In the genomic region with DNA sequence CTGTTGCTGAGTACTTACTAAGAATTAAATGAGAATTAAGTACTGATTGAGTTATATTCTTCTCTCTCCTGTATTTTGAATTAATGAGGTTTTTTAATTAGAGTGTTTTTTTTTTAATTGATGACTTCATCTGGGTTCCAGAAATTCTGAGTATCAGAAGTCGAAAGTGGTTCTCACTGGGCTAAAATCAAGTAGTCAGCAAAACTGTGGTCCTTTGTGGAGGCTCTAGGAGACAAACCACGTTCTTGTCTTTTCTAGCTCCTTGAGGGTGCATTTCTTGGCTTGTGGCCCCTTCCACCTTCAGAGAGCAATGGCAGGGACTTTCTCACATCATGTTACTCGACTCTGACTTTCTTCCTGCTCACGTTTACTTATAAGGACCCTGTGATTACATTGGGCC, we compare ENCODE assay signal across 25 cellular contexts. TPM values are rescaled to one million over a fixed set of nuclear protein-coding genes. Genes with fewer than 3 reads are reported as not detected.
DNase-seq lines count a peak whose midpoint lies in the region; ATAC-seq, FAIRE-seq and TF ChIP-seq lines count a peak whose summit lies in the region.
"Had no signal": no experiment of that assay in that cellular context is flagged by ENCODE, and none has a peak within 500 bp of the region (broad histone marks: within the 10 kb centered on the region; RNA-seq: fewer than 3 reads in every experiment).

No MANE protein-coding gene starts in this region.

- H3K27me3 Mint-ChIP-seq in T-helper 17 cell, result no peaks in the 10 kb centered on the region
- H3K27me3 Mint-ChIP-seq: CD4-positive, alpha-beta memory T cell; CD4-positive, CD25-positive, alpha-beta regulatory T cell; CD8-positive, alpha-beta memory T cell had no signal

- TF ChIP-seq RAD21 in HepG2 (CRISPR knock-in tag; IDR thresholded peaks at IDR 0.05) (no peak), K562 (CRISPR knock-in tag; conservative IDR thresholded peaks at IDR 0.05 in 1 of 2, IDR thresholded peaks at IDR 0.05 in 1 of 2) (no peak)

- TF ChIP-seq POLR2A in HepG2 (IDR thresholded peaks at IDR 0.05; ENCODE audit: insufficient read depth in 1 of 2, low read depth in 2 of 2, low read length in 2 of 2) (no peak), right lobe of liver (IDR thresholded peaks at IDR 0.05) (no peak), K562 (conservative IDR thresholded peaks at IDR 0.05) (no peak)

- intact Hi-C loops in HepG2 (cut with micrococcal nuclease; ENCODE audit: unreplicated experiment) (no loop called here), right lobe of liver (cut with DNase I) (no loop called here), K562 (cut with micrococcal nuclease) (no loop called here)

- H3K9me3 ChIP-seq in HepG2 (ENCODE audit: low read length) (no peaks in the 10 kb centered on the region), right lobe of liver (no peaks in the 10 kb centered on the region), T-helper 17 cell (ENCODE audit: control insufficient read depth, low read length, poor library complexity, severe bottlenecking) (no peaks in the 10 kb centered on the region), K562 (replicated peaks; ENCODE audit: control insufficient read depth, insufficient read depth, low read depth, low read length) (no peaks in the 10 kb centered on the region)
- H3K9me3 ChIP-seq: BE2C, BLaER1 had no signal

- H3K4me1 Mint-ChIP-seq in T-helper 17 cell, result peaks cover 11% of the 10 kb centered on the region
- H3K4me1 Mint-ChIP-seq: CD4-positive, alpha-beta memory T cell; CD8-positive, alpha-beta memory T cell had no signal

- CTCF ChIA-PET in HepG2 (lab: Yijun Ruan, JAX; ENCODE audit: low intra/inter-chr PET ratio, low total read pairs) (no interaction called here), K562 (lab: Yijun Ruan, JAX; ENCODE audit: low intra/inter-chr PET ratio) (no interaction called here)

- H3K9ac ChIP-seq in HepG2 (ENCODE audit: insufficient read depth, low read depth, low read length) (no peak overlapping the region), K562 (ENCODE audit: insufficient read depth in 1 of 2, low read depth in 2 of 2, low read length in 2 of 2) (no peak overlapping the region)
- H3K9ac ChIP-seq: BLaER1 had no signal

- 98% methylated on average over 4 of the region's 4 CpGs for WGBS in HepG2 (ENCODE audit: low lambda C conversion rate)
- 81% methylated on average over 4 of the region's 4 CpGs for WGBS in right lobe of liver (ENCODE audit: insufficient coverage, low coverage, low lambda C conversion rate, missing lambda C conversion rate)
- WGBS in K562 (ENCODE audit: insufficient coverage, low coverage, missing lambda C conversion rate), result 94% methylated on average over 3 of the region's 4 CpGs

- H4K20me1 ChIP-seq in HepG2 (ENCODE audit: insufficient read depth, low read length) (no peaks in the 10 kb centered on the region), K562 (replicated peaks; ENCODE audit: control insufficient read depth, insufficient read depth, low read length) (no peaks in the 10 kb centered on the region)
- H4K20me1 ChIP-seq: BLaER1 had no signal

- H3K4me2 ChIP-seq in HepG2 (ENCODE audit: low read depth, low read length) (no peak overlapping the region), K562 (ENCODE audit: insufficient read depth, low read length) (no peak overlapping the region)
- H3K4me2 ChIP-seq: BLaER1 had no signal

- H3K4me3 Mint-ChIP-seq in T-helper 17 cell, result no peak overlapping the region
- H3K4me3 Mint-ChIP-seq: CD14-positive monocyte; CD4-positive, alpha-beta memory T cell; CD4-positive, CD25-positive, alpha-beta regulatory T cell; CD8-positive, alpha-beta memory T cell had no signal

- in situ Hi-C loops in HepG2 (cut with HindIII; ENCODE audit: extremely low pct_ligation_motif_present, low pct_unique_long_range_greater_than_20kb), result no loop called here
- in situ Hi-C loops in K562 (cut with MboI), result no loop called here

- no peak for DNase-seq in HepG2 (ENCODE audit: low spot score)
- no peak for DNase-seq in right lobe of liver
- no peak for DNase-seq in T-helper 17 cell
- DNase-seq in K562 (ENCODE audit: extremely low read depth in 1 of 4, low spot score in 3 of 4), result no peak
- no peak for DNase-seq in stimulated activated CD4-positive, alpha-beta T cell treated with anti-CD3 and anti-CD28 coated beads, Interleukin-4, amount 100 ng/mL, for 4 hours
- DNase-seq: ACHN; BE2C; C1 segment of cervical spinal cord; CD4-positive, alpha-beta memory T cell; CD4-positive, CD25-positive, alpha-beta regulatory T cell; CD8-positive, alpha-beta memory T cell; COR-L47; DMS 273 treated with DMSO at 0.1 percent for 48 hours; DMS153; DMS53; DMS79; DND-41; EL; GDM1 had no signal

- ATAC-seq in HepG2 (no peak), right lobe of liver (no peak), T-helper 17 cell (no peak), K562 (no peak), GM19463 (IDR thresholded peaks at IDR 0.05; ENCODE audit: unreplicated experiment) (no peak)

- TF ChIP-seq CTCF in HepG2 (CRISPR knock-in tag; IDR thresholded peaks at IDR 0.05) (no peak), right lobe of liver (IDR thresholded peaks at IDR 0.05) (no peak), K562 (IDR thresholded peaks at IDR 0.05 in 2 of 3, conservative IDR thresholded peaks at IDR 0.05 in 1 of 3; ENCODE audit: insufficient read depth in 2 of 3, low read depth in 1 of 3, low read length in 3 of 3) (no peak)

- H3K27ac ChIP-seq in HepG2 (ENCODE audit: extremely low read length, insufficient read depth, low read length), result no peak overlapping the region
- no peak overlapping the region for H3K27ac ChIP-seq in right lobe of liver
- H3K27ac ChIP-seq in K562 (ENCODE audit: extremely low read depth, low read depth, low read length), result no peak overlapping the region
- H3K27ac ChIP-seq: 22Rv1, BLaER1 had no signal

- no peak for FAIRE-seq in HepG2 (lab: Jason Lieb, UNC)
- FAIRE-seq in K562 (lab: Jason Lieb, UNC), result no peak
- FAIRE-seq: GM12891, GM19239 had no signal

- no peaks in the 10 kb centered on the region for H3K4me1 ChIP-seq in HepG2 (ENCODE audit: insufficient read depth, low read length)
- H3K4me1 ChIP-seq in right lobe of liver, result no peaks in the 10 kb centered on the region
- H3K4me1 ChIP-seq in K562 (replicated peaks in 1 of 2; ENCODE audit: control insufficient read depth in 2 of 2, insufficient read depth in 2 of 2, low read length in 2 of 2), result no peaks in the 10 kb centered on the region
- H3K4me1 ChIP-seq: BE2C, BLaER1 had no signal

- H3K79me2 ChIP-seq in HepG2 (ENCODE audit: insufficient read depth, low read length) (no peaks in the 10 kb centered on the region), K562 (ENCODE audit: control insufficient read depth, insufficient read depth, low read length) (no peaks in the 10 kb centered on the region)

- no TSS peak for BruUV-seq in HepG2 (replicated peaks; lab: Mats Ljungman, UMichigan)
- BruUV-seq in K562 (replicated peaks; lab: Mats Ljungman, UMichigan), result no TSS peak

- H3K27me3 ChIP-seq in HepG2 (ENCODE audit: control insufficient read depth in 1 of 2, insufficient read depth in 2 of 2, low read length in 2 of 2) (no peaks in the 10 kb centered on the region), right lobe of liver (no peaks in the 10 kb centered on the region), K562 (ENCODE audit: control insufficient read depth in 2 of 2, insufficient read depth in 2 of 2, low read length in 2 of 2) (no peaks in the 10 kb centered on the region)
- H3K27me3 ChIP-seq: BE2C, BLaER1 had no signal

- TF ChIP-seq EP300 in HepG2 (IDR thresholded peaks at IDR 0.05; ENCODE audit: low read depth in 2 of 2, low read length in 2 of 2), result no peak
- no peak for TF ChIP-seq EP300 in HepG2 (CRISPR knock-in tag; IDR thresholded peaks at IDR 0.05; ENCODE audit: borderline replicate concordance)
- TF ChIP-seq EP300 in K562 (IDR thresholded peaks at IDR 0.05; ENCODE audit: low read length), result no peak

- H3K4me3 ChIP-seq in HepG2 (replicated peaks in 1 of 3; ENCODE audit: insufficient read depth in 1 of 3, low read depth in 2 of 3, low read length in 3 of 3), result no peak overlapping the region
- no peak overlapping the region for H3K4me3 ChIP-seq in right lobe of liver
- H3K4me3 ChIP-seq in K562, result no peak overlapping the region
- H3K4me3 ChIP-seq: BLaER1 had no signal

- H2AFZ ChIP-seq in HepG2 (ENCODE audit: low read length), result no peak overlapping the region
- no peak overlapping the region for H2AFZ ChIP-seq in K562 (ENCODE audit: low read depth, low read length)

- H3K9me1 ChIP-seq in K562 (ENCODE audit: control insufficient read depth, insufficient read depth, low read length), result no peaks in the 10 kb centered on the region

- no peaks in the 10 kb centered on the region for H3K36me3 Mint-ChIP-seq in T-helper 17 cell (ENCODE audit: low read depth)
- H3K36me3 Mint-ChIP-seq: CD4-positive, alpha-beta memory T cell; CD4-positive, CD25-positive, alpha-beta regulatory T cell had no signal

- POLR2A ChIA-PET in HepG2 (lab: Yijun Ruan, JAX) (no interaction called here), K562 (lab: Yijun Ruan, JAX) (no interaction called here)

- H3K36me3 ChIP-seq in HepG2 (replicated peaks in 1 of 2; ENCODE audit: control insufficient read depth in 1 of 2, insufficient read depth in 2 of 2, low read length in 2 of 2) (peaks cover 1 to 21% of the 10 kb centered on the region in 2 experiments), right lobe of liver (no peaks in the 10 kb centered on the region), K562 (ENCODE audit: control insufficient read depth, insufficient read depth, low read length) (peaks cover 75% of the 10 kb centered on the region)

- peak overlapping the region; percentile 19 for H3K27ac Mint-ChIP-seq in T-helper 17 cell
- H3K27ac Mint-ChIP-seq: CD14-positive monocyte; CD4-positive, alpha-beta memory T cell had no signal

RNA-seq across cellular contexts. Expression of gene DYRK4, which starts 8.1 kb away (rescaled TPM):
- total RNA-seq in HepG2 (2016; rRNA removed; fragmentation: Illumina TruSeq; extraction: Trizol) (40.2 and 47.4 TPM in 2 replicates), right lobe of liver (10 to 100 TPM in 4 of 6 experiments, 1 to 10 TPM in 2; 8.9 to 16.7 (median 10.6) TPM), T-helper 17 cell (10 to 100 TPM; 10.4 to 11.1 TPM), K562 (2014; rRNA removed) (17.5 and 23.4 TPM in 2 replicates), K562 (2014; rRNA removed; fragmentation: Illumina TruSeq; extraction: Trizol) (15.8 and 16.1 TPM in 2 replicates), K562 (2015; rRNA removed; fragmentation: Illumina TruSeq; extraction: Trizol) (16.5 and 18.4 TPM in 2 replicates), K562 (2021) (13.4 and 17.2 TPM in 2 replicates)
- 18.4 and 26.2 TPM in 2 replicates for total RNA-seq in HepG2 (2016; cell fraction: cytosol; rRNA removed; fragmentation: Illumina TruSeq; extraction: Trizol; ENCODE audit: low read depth)
- total RNA-seq in HepG2 (2016; cell fraction: insoluble cytoplasmic fraction; rRNA removed; fragmentation: Illumina TruSeq; extraction: Trizol), result 31.6 and 50.5 TPM in 2 replicates
- total RNA-seq in HepG2 (2016; cell fraction: membrane; rRNA removed; fragmentation: Illumina TruSeq; extraction: Trizol), result 29.5 and 31.7 TPM in 2 replicates
- 20.3 and 23.7 TPM in 2 replicates for total RNA-seq in HepG2 (2016; cell fraction: nucleus; rRNA removed; fragmentation: Illumina TruSeq; extraction: Trizol)
- polyA plus RNA-seq in HepG2 (2011; rRNA removed) (27.9 and 29.4 TPM in 2 replicates), K562 (2011; rRNA removed) (26.5 and 27.6 TPM in 2 replicates), K562 (2014; fragmentation: Illumina TruSeq; extraction: Trizol) (19.7 and 25.3 TPM in 2 replicates), K562 (2014; fragmentation: Nextera tagmentation; extraction: Ambion mirVana) (10 to 100 TPM; 37.2 to 37.4 TPM), K562 (2014; rRNA removed) (22.2 and 25.9 TPM in 2 replicates)
- polyA plus RNA-seq in HepG2 (2011; cell fraction: cytosol; rRNA removed), result 19.8 and 23.1 TPM in 2 replicates
- 15.5 and 18.9 TPM in 2 replicates for polyA plus RNA-seq in HepG2 (2011; cell fraction: nucleus; rRNA removed)
- polyA plus RNA-seq in HepG2 (2012), result 20.8 and 21.2 TPM in 2 replicates
- 18.4 and 23.4 TPM in 2 replicates for polyA plus RNA-seq in HepG2 (2016; cell fraction: cytosol; fragmentation: Illumina TruSeq; extraction: Trizol; ENCODE audit: low read depth)
- polyA plus RNA-seq in HepG2 (2016; cell fraction: insoluble cytoplasmic fraction; fragmentation: Illumina TruSeq; extraction: Trizol; ENCODE audit: low read depth), result 52.5 and 53.4 TPM in 2 replicates
- polyA plus RNA-seq in HepG2 (2016; cell fraction: membrane; fragmentation: Illumina TruSeq; extraction: Trizol; ENCODE audit: low read depth), result 28.6 and 29.4 TPM in 2 replicates
- 27.7 and 33.8 TPM in 2 replicates for polyA plus RNA-seq in HepG2 (2016; cell fraction: nucleus; fragmentation: Illumina TruSeq; extraction: Trizol; ENCODE audit: insufficient read depth, low read depth)
- 12.7 and 17.0 TPM in 2 replicates for polyA minus RNA-seq in HepG2 (2011; rRNA and poly(A)+ RNA removed; ENCODE audit: low replicate concordance)
- polyA minus RNA-seq in HepG2 (2011; cell fraction: cytosol; rRNA and poly(A)+ RNA removed), result 6.2 TPM in 2 replicates
- 12.5 and 17.7 TPM in 2 replicates for polyA minus RNA-seq in HepG2 (2011; cell fraction: nucleus; rRNA and poly(A)+ RNA removed)
- total RNA-seq in K562 (2011; cell fraction: chromatin; rRNA removed; ENCODE audit: low replicate concordance), result 8.5 and 15.2 TPM in 2 replicates
- 5.7 and 7.4 TPM in 2 replicates for total RNA-seq in K562 (2011; cell fraction: nucleolus; rRNA removed)
- total RNA-seq in K562 (2011; cell fraction: nucleoplasm; rRNA removed), result 12.1 and 15.3 TPM in 2 replicates
- polyA plus RNA-seq in K562 (2011; cell fraction: cytosol; rRNA removed), result 13.9 and 17.5 TPM in 2 replicates
- 32.7 and 45.8 TPM in 2 replicates for polyA plus RNA-seq in K562 (2011; cell fraction: nucleus; rRNA removed)
- 14.2 and 27.3 TPM in 2 replicates for polyA plus RNA-seq in K562 (2012)
- 13.1 and 16.6 TPM in 2 replicates for polyA minus RNA-seq in K562 (2011; rRNA and poly(A)+ RNA removed)
- 4.4 and 9.8 TPM in 2 replicates for polyA minus RNA-seq in K562 (2011; cell fraction: cytosol; rRNA and poly(A)+ RNA removed)
- 8.6 and 11.3 TPM in 2 replicates for polyA minus RNA-seq in K562 (2011; cell fraction: nucleus; rRNA and poly(A)+ RNA removed)

RNA-seq across cellular contexts. Expression of gene RAD51AP1, which starts 15.3 kb away (rescaled TPM):
- 49.3 and 79.3 TPM in 2 replicates for total RNA-seq in HepG2 (2016; rRNA removed; fragmentation: Illumina TruSeq; extraction: Trizol)
- 6.9 and 7.6 TPM in 2 replicates for total RNA-seq in HepG2 (2016; cell fraction: cytosol; rRNA removed; fragmentation: Illumina TruSeq; extraction: Trizol; ENCODE audit: low read depth)
- total RNA-seq in HepG2 (2016; cell fraction: insoluble cytoplasmic fraction; rRNA removed; fragmentation: Illumina TruSeq; extraction: Trizol), result 51.4 and 84.6 TPM in 2 replicates
- total RNA-seq in HepG2 (2016; cell fraction: membrane; rRNA removed; fragmentation: Illumina TruSeq; extraction: Trizol), result 17.9 and 22.4 TPM in 2 replicates
- 45.3 and 45.9 TPM in 2 replicates for total RNA-seq in HepG2 (2016; cell fraction: nucleus; rRNA removed; fragmentation: Illumina TruSeq; extraction: Trizol)
- polyA plus RNA-seq in HepG2 (2011; rRNA removed), result 6.7 and 16.6 TPM in 2 replicates
- 4.7 and 6.3 TPM in 2 replicates for polyA plus RNA-seq in HepG2 (2011; cell fraction: cytosol; rRNA removed)
- polyA plus RNA-seq in HepG2 (2011; cell fraction: nucleus; rRNA removed), result 8.7 and 9.8 TPM in 2 replicates
- polyA plus RNA-seq in HepG2 (2012), result 6.3 and 17.3 TPM in 2 replicates
- polyA plus RNA-seq in HepG2 (2016; cell fraction: cytosol; fragmentation: Illumina TruSeq; extraction: Trizol; ENCODE audit: low read depth), result 3.3 and 3.4 TPM in 2 replicates
- 68.2 and 73.1 TPM in 2 replicates for polyA plus RNA-seq in HepG2 (2016; cell fraction: insoluble cytoplasmic fraction; fragmentation: Illumina TruSeq; extraction: Trizol; ENCODE audit: low read depth)
- 8.8 and 8.9 TPM in 2 replicates for polyA plus RNA-seq in HepG2 (2016; cell fraction: membrane; fragmentation: Illumina TruSeq; extraction: Trizol; ENCODE audit: low read depth)
- 40.3 and 41.0 TPM in 2 replicates for polyA plus RNA-seq in HepG2 (2016; cell fraction: nucleus; fragmentation: Illumina TruSeq; extraction: Trizol; ENCODE audit: insufficient read depth, low read depth)
- 1.8 and 5.4 TPM in 2 replicates for polyA minus RNA-seq in HepG2 (2011; rRNA and poly(A)+ RNA removed; ENCODE audit: low replicate concordance)
- 3.5 and 5.9 TPM in 2 replicates for polyA minus RNA-seq in HepG2 (2011; cell fraction: cytosol; rRNA and poly(A)+ RNA removed)
- polyA minus RNA-seq in HepG2 (2011; cell fraction: nucleus; rRNA and poly(A)+ RNA removed), result 20.3 and 23.4 TPM in 2 replicates
- 1 to 10 TPM in 3 of 6 experiments, under 1 TPM in 3; 0.56 to 5.1 (median 1.3) TPM for total RNA-seq in right lobe of liver
- under 1 TPM; 0.34 to 0.72 TPM for total RNA-seq in T-helper 17 cell
- 20.2 and 117 TPM in 2 replicates for total RNA-seq in K562 (2011; cell fraction: chromatin; rRNA removed; ENCODE audit: low replicate concordance)
- total RNA-seq in K562 (2011; cell fraction: nucleolus; rRNA removed), result 9.5 and 16.7 TPM in 2 replicates
- total RNA-seq in K562 (2011; cell fraction: nucleoplasm; rRNA removed), result 43.4 and 68.5 TPM in 2 replicates
- 38.4 and 43.8 TPM in 2 replicates for total RNA-seq in K562 (2014; rRNA removed)
- total RNA-seq in K562 (2014; rRNA removed; fragmentation: Illumina TruSeq; extraction: Trizol), result 89.1 and 102 TPM in 2 replicates
- total RNA-seq in K562 (2015; rRNA removed; fragmentation: Illumina TruSeq; extraction: Trizol), result 63.8 and 64.1 TPM in 2 replicates
- 51.3 and 57.1 TPM in 2 replicates for total RNA-seq in K562 (2021)
- 77.2 and 107 TPM in 2 replicates for polyA plus RNA-seq in K562 (2011; rRNA removed)
- polyA plus RNA-seq in K562 (2011; cell fraction: cytosol; rRNA removed), result 7.4 and 26.8 TPM in 2 replicates
- 77.6 and 137 TPM in 2 replicates for polyA plus RNA-seq in K562 (2011; cell fraction: nucleus; rRNA removed)
- polyA plus RNA-seq in K562 (2012), result 47.6 and 76.1 TPM in 2 replicates
- 81.7 and 88.2 TPM in 2 replicates for polyA plus RNA-seq in K562 (2014; fragmentation: Illumina TruSeq; extraction: Trizol)
- polyA plus RNA-seq in K562 (2014; fragmentation: Nextera tagmentation; extraction: Ambion mirVana), result 100 to 1,000 TPM in 1 of 2 experiments, 10 to 100 TPM in 1; 92.5 to 111 TPM
- 85.3 and 90.7 TPM in 2 replicates for polyA plus RNA-seq in K562 (2014; rRNA removed)
- 46.6 and 60.7 TPM in 2 replicates for polyA minus RNA-seq in K562 (2011; rRNA and poly(A)+ RNA removed)
- polyA minus RNA-seq in K562 (2011; cell fraction: cytosol; rRNA and poly(A)+ RNA removed), result 10.9 and 14.9 TPM in 2 replicates
- 36.6 and 84.3 TPM in 2 replicates for polyA minus RNA-seq in K562 (2011; cell fraction: nucleus; rRNA and poly(A)+ RNA removed)

Comparison
In these comparisons a context has a peak if more than half of its experiments do, and no peak if none do; other contexts are left out.
1. Of the 241 proteins assayed by ChIP-seq in both HepG2 and K562: peak only in HepG2: MAFF and MAFK; only in K562: none; in both: none; in neither: 239.